8 cellular contexts compared by ENCODE assay signal in the genomic region with DNA sequence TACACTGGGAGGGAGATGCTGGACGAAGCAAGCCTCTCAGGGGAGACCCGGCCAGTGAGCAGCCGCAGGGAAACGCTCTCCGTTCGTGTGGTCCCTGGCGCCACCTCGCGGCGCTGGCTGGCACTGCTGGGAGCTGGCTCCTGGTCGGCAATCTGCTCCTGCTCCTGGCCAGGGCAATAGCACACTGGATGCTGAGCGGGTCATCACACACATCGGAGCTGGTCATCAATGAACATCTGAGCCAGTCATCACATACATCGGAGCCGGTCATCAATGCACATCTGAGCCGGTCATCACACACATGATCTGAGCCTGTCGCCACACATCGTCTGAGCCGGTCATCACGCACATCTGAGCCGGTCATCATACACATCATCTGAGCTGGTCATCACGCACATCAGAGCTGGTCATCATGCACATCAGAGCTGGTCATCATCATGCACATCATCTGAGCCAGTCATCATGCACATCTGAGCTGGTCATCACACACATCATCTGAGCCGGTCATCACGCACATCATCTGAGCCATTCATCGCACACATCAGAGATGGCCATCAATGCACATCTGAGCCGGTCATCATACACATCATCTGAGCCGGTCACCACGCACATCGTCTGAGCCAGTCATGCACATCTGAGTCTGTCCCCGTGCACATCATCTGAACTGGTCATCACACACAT.
DNase-seq lines count a peak whose midpoint lies in the region; ATAC-seq and TF ChIP-seq lines count a peak whose summit lies in the region.

No MANE protein-coding gene starts in this region.

- no peaks in the 10 kb centered on the region for H3K9me3 Mint-ChIP-seq in activated CD4-positive, alpha-beta T cell treated with anti-CD3 and anti-CD28 coated beads for 36 hours (ENCODE audit: low read depth)
- no peaks in the 10 kb centered on the region for H3K9me3 Mint-ChIP-seq in central memory CD8-positive, alpha-beta T cell

- H3K4me1 Mint-ChIP-seq in activated CD4-positive, alpha-beta T cell treated with anti-CD3 and anti-CD28 coated beads for 36 hours: no peaks in the 10 kb centered on the region
- peaks cover 6% of the 10 kb centered on the region for H3K4me1 Mint-ChIP-seq in central memory CD8-positive, alpha-beta T cell

- intact Hi-C loops in activated CD4-positive, alpha-beta T cell treated with anti-CD3 and anti-CD28 coated beads for 36 hours (cut with DNase I, micrococcal nuclease): loop anchor here (1.0 to 5.0 kb wide), 4 partner anchors 205 to 347 kb away; no protein-coding TSS in a partner anchor

- POLR2A ChIA-PET in activated CD4-positive, alpha-beta T cell treated with anti-CD3 and anti-CD28 coated beads for 36 hours (lab: Charles Lee): no interaction called here

- in situ Hi-C loops in ACHN (cut with HindIII; ENCODE audit: low pct_ligation_motif_present, low pct_unique_long_range_greater_than_20kb, low sequenced_read_pairs): loop anchor here (25.0 kb wide), 1 partner anchor 206 kb away; no protein-coding TSS in a partner anchor

- H3K27ac Mint-ChIP-seq in activated CD4-positive, alpha-beta T cell treated with anti-CD3 and anti-CD28 coated beads for 36 hours: no peak overlapping the region
- H3K27ac Mint-ChIP-seq in central memory CD8-positive, alpha-beta T cell (ENCODE audit: low read depth): no peak overlapping the region

- peaks cover 44% of the 10 kb centered on the region for H3K27me3 Mint-ChIP-seq in activated CD4-positive, alpha-beta T cell treated with anti-CD3 and anti-CD28 coated beads for 36 hours
- H3K27me3 Mint-ChIP-seq in central memory CD8-positive, alpha-beta T cell: peaks cover 71% of the 10 kb centered on the region

- ATAC-seq in activated CD4-positive, alpha-beta T cell treated with anti-CD3 and anti-CD28 coated beads for 36 hours: peak; percentile 82
- no peak for ATAC-seq in central memory CD8-positive, alpha-beta T cell (replicated peaks; ENCODE audit: extremely low read depth, poor library complexity, severe bottlenecking)
- no peak for ATAC-seq in GM21360 (IDR thresholded peaks at IDR 0.05; ENCODE audit: unreplicated experiment)

- DNase-seq in ACHN (peak; percentile 74), GM20000 (ENCODE audit: low spot score) (peak; percentile 83), NCI-H226 (peak; percentile 38), kidney glomerular epithelial cell (lab: John Stamatoyannopoulos, UW) (peak; percentile 40)
- DNase-seq in activated CD4-positive, alpha-beta T cell treated with anti-CD3 and anti-CD28 coated beads for 36 hours: peak; percentile 85
- peak; percentile 44 to 53 for DNase-seq in central memory CD8-positive, alpha-beta T cell (ENCODE audit: low spot score in 2 of 2)
- peak; percentile 54 for DNase-seq in stimulated activated CD4-positive, alpha-beta T cell treated with anti-CD3 and anti-CD28 coated beads, Interleukin-2, amount 100 ng/mL, for 4 hours (ENCODE audit: low read depth)

- no peak overlapping the region for H3K4me3 Mint-ChIP-seq in activated CD4-positive, alpha-beta T cell treated with anti-CD3 and anti-CD28 coated beads for 36 hours
- no peak overlapping the region for H3K4me3 Mint-ChIP-seq in central memory CD8-positive, alpha-beta T cell

- CTCF ChIA-PET in activated CD4-positive, alpha-beta T cell treated with anti-CD3 and anti-CD28 coated beads for 36 hours (lab: Charles Lee): interaction anchor here (0.5 to 4.2 kb wide), 16 partner anchors 8 to 1211 kb away, joined by 3 to 62 read pairs (median 4); no protein-coding TSS in a partner anchor

- TF ChIP-seq CTCF in GM20000 (IDR thresholded peaks at IDR 0.05; ENCODE audit: extremely low read depth, missing control alignments): peak; percentile 85

- no peaks in the 10 kb centered on the region for H3K36me3 Mint-ChIP-seq in activated CD4-positive, alpha-beta T cell treated with anti-CD3 and anti-CD28 coated beads for 36 hours (ENCODE audit: low read depth)
- peaks cover 3% of the 10 kb centered on the region for H3K36me3 Mint-ChIP-seq in central memory CD8-positive, alpha-beta T cell (ENCODE audit: insufficient read depth)
